9 cellular contexts compared by ENCODE assay signal in the genomic region with DNA sequence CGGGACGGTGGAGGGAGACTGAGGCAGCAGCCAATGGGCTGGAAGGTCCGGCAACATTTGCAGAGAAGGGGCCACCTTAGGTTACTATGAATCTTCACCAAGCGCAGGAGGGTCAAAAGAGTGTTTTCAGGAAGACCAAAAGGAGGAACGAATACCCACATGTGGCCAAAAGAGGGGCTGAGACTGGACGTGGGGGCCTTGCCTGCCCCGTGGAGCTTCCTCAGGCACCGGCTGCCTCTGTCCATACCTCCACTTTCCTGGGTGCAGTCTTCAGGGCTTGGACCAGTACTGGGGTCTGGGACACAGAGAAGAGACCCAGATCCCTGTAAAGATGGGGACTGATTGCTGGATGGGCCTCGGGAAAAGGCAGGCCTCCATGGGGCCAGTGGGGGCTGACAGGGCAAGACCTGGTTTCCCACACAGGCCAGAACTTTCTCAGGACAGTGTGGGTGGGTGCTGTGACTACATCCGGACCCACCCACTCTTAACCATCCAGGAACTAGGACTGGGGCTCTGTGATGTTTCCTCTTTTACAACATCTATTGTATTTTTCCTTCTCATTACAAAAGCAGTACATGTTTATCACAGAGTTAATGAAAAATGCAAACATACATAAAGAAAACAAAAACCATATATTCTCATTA.
DNase-seq lines count a peak whose midpoint lies in the region; ATAC-seq and TF ChIP-seq lines count a peak whose summit lies in the region.
"Had no signal": no experiment of that assay in that cellular context is flagged by ENCODE, and none has a peak within 500 bp of the region (broad histone marks: within the 10 kb centered on the region; RNA-seq: fewer than 3 reads in every experiment).

No MANE protein-coding gene starts in this region.

- in situ Hi-C loops in brain microvascular endothelial cell (cut with HindIII; ENCODE audit: low pct_ligation_motif_present, low sequenced_read_pairs): no loop called here

- no peak for TF ChIP-seq POLR2A in GM18505 (IDR thresholded peaks at IDR 0.05; ENCODE audit: borderline replicate concordance, extremely low read depth, insufficient read depth, insufficient read length)

- peak overlapping the region in 4 of 7 donors; percentile 19 to 82 (median 48) for H3K27ac Mint-ChIP-seq in CD14-positive monocyte
- H3K27ac Mint-ChIP-seq in naive thymus-derived CD8-positive, alpha-beta T cell: peak overlapping the region in 3 of 10 donors; percentile 48 to 63 (median 50)

- peak; percentile 42 for ATAC-seq in HG02642 (IDR thresholded peaks at IDR 0.05; ENCODE audit: poor library complexity, unreplicated experiment)
- no peak for ATAC-seq in naive thymus-derived CD8-positive, alpha-beta T cell
- no peak for ATAC-seq in GM18505 (IDR thresholded peaks at IDR 0.05; ENCODE audit: unreplicated experiment)

- peaks cover 0 to 3% (median 0%) of the 10 kb centered on the region in 7 donors for H3K9me3 Mint-ChIP-seq in CD14-positive monocyte
- peaks cover 0 to 5% (median 0%) of the 10 kb centered on the region in 9 donors for H3K9me3 Mint-ChIP-seq in naive thymus-derived CD8-positive, alpha-beta T cell

- peaks cover 10 to 24% (median 10%) of the 10 kb centered on the region in 3 donors for H3K27me3 Mint-ChIP-seq in CD14-positive monocyte (ENCODE audit: low read depth in 3 of 3)
- peaks cover 8 to 38% (median 12%) of the 10 kb centered on the region in 5 donors for H3K27me3 Mint-ChIP-seq in naive thymus-derived CD8-positive, alpha-beta T cell

- H3K36me3 ChIP-seq in brain microvascular endothelial cell (replicated peaks): no peaks in the 10 kb centered on the region

- no peaks in the 10 kb centered on the region for H3K36me3 Mint-ChIP-seq in CD14-positive monocyte
- H3K36me3 Mint-ChIP-seq in naive thymus-derived CD8-positive, alpha-beta T cell: no peaks in the 10 kb centered on the region

- intact Hi-C loops in CD14-positive monocyte (cut with micrococcal nuclease): no loop called here

- H3K27ac ChIP-seq in brain microvascular endothelial cell: no peak overlapping the region

- DNase-seq in CD14-positive monocyte (ENCODE audit: low spot score): no peak
- no peak for DNase-seq in choroid plexus epithelial cell (ENCODE audit: low read depth)
- DNase-seq in naive thymus-derived CD8-positive, alpha-beta T cell: no peak
- no peak for DNase-seq in brain microvascular endothelial cell
- DNase-seq in cerebellar nuclear complex (lab: John Stamatoyannopoulos, UW): no peak
- DNase-seq in stimulated activated CD4-positive, alpha-beta T cell treated with anti-CD3 and anti-CD28 coated beads, Interleukin-4, amount 100 ng/mL, for 24 hours: no peak
- DNase-seq: DMS153 had no signal

- H3K4me3 Mint-ChIP-seq in CD14-positive monocyte: peak overlapping the region; percentile 79 to 82
- peak overlapping the region; percentile 54 to 79 (median 70) for H3K4me3 Mint-ChIP-seq in naive thymus-derived CD8-positive, alpha-beta T cell

- H3K4me3 ChIP-seq in choroid plexus epithelial cell (ENCODE audit: low read depth, low read length) (peak overlapping the region; percentile 71), brain microvascular endothelial cell (ENCODE audit: low read depth, low read length) (no peak overlapping the region)

- POLR2A ChIA-PET in naive thymus-derived CD8-positive, alpha-beta T cell (lab: Charles Lee): no interaction called here

- TF ChIP-seq CTCF in CD14-positive monocyte (IDR thresholded peaks at IDR 0.05): no peak
- no peak for TF ChIP-seq CTCF in choroid plexus epithelial cell (conservative IDR thresholded peaks at IDR 0.05; ENCODE audit: low read depth, low read length)
- TF ChIP-seq CTCF in brain microvascular endothelial cell (IDR thresholded peaks at IDR 0.05; ENCODE audit: low read depth, low read length, missing control alignments): no peak

- H3K27me3 ChIP-seq in brain microvascular endothelial cell (replicated peaks): no peaks in the 10 kb centered on the region

- H3K4me1 Mint-ChIP-seq in CD14-positive monocyte: peaks cover 25% of the 10 kb centered on the region
- peaks cover 2 to 26% (median 9%) of the 10 kb centered on the region in 4 donors for H3K4me1 Mint-ChIP-seq in naive thymus-derived CD8-positive, alpha-beta T cell
